Comparison of ENCODE assay signal across 24 cellular contexts in genomic region chr13:59088716-59089115, GRCh38.
DNase-seq lines count a peak whose midpoint lies in the region; FAIRE-seq and TF ChIP-seq lines count a peak whose summit lies in the region.
"Had no signal": no experiment of that assay in that cellular context is flagged by ENCODE, and none has a peak within 500 bp of the region (broad histone marks: within the 10 kb centered on the region; RNA-seq: fewer than 3 reads in every experiment).

No MANE protein-coding gene starts in this region.

- FAIRE-seq in RCC 7860 (lab: Jason Lieb, UNC) = no peak
- FAIRE-seq: A549, endometrium, GM18507, kidney had no signal

- in situ Hi-C loops in ACHN (cut with HindIII; ENCODE audit: low pct_ligation_motif_present, low pct_unique_long_range_greater_than_20kb, low sequenced_read_pairs) = no loop called here

- no peaks in the 10 kb centered on the region for H3K27me3 ChIP-seq in kidney epithelial cell (ENCODE audit: control insufficient read depth, insufficient read depth, low read length)

- no peak overlapping the region for H3K4me3 ChIP-seq in cardiac fibroblast (replicated peaks in 1 of 2; ENCODE audit: low read depth in 2 of 2, low read length in 2 of 2)
- no peak overlapping the region for H3K4me3 ChIP-seq in kidney epithelial cell (ENCODE audit: low read depth, low read length)
- H3K4me3 ChIP-seq: A549 had no signal

- no peak for TF ChIP-seq CTCF in cardiac fibroblast (IDR thresholded peaks at IDR 0.05; ENCODE audit: low read depth, low read length)
- no peak for TF ChIP-seq CTCF in kidney epithelial cell (IDR thresholded peaks at IDR 0.05; ENCODE audit: insufficient read depth, low read length, poor library complexity, severe bottlenecking)

- peak; percentile 6 for DNase-seq in ACHN
- DNase-seq in RCC 7860 (ENCODE audit: low spot score) = peak; percentile 35
- DNase-seq in cardiac fibroblast (ENCODE audit: low read depth in 2 of 2) = peak; percentile 14 to 77
- DNase-seq in kidney epithelial cell (ENCODE audit: low read depth) = peak; percentile 21
- DNase-seq in OCI-M1 (lab: John Stamatoyannopoulos, UW) = no peak
- DNase-seq in NCI-H2107 treated with DMSO at 0.1 percent for 48 hours (lab: John Stamatoyannopoulos, UW; ENCODE audit: unreplicated experiment) = no peak
- no peak for DNase-seq in NCI-H1092 treated with DMSO at 0.1 percent for 48 hours (lab: John Stamatoyannopoulos, UW)
- no peak for DNase-seq in GM19238 (ENCODE audit: insufficient read length, low spot score)
- DNase-seq: activated CD4-positive, alpha-beta T cell treated with anti-CD3 and anti-CD28 coated beads, Interleukin-2, amount 50 U/mL, for 48 hours; activated gamma-delta T cell treated with Interleukin-2 at 50 U/mL for 16 hours; C1 segment of cervical spinal cord; foreskin melanocyte; kidney; naive thymus-derived CD4-positive, alpha-beta T cell; NCI-H1417 treated with DMSO at 0.1 percent for 48 hours; NCI-H526; posterior cingulate gyrus; SHP77; stimulated activated CD4-positive, alpha-beta T cell treated with anti-CD3 and anti-CD28 coated beads, Interleukin-2, amount 100 ng/mL, for 24 hours; stimulated activated naive CD4-positive, alpha-beta T cell; WERI-Rb-1 had no signal

- H3K36me3 ChIP-seq in kidney epithelial cell (ENCODE audit: control insufficient read depth, insufficient read depth, low read length) = no peaks in the 10 kb centered on the region
- H3K36me3 ChIP-seq: WERI-Rb-1 had no signal

Comparison
In these comparisons a context has a peak if more than half of its experiments do, and no peak if none do; other contexts are left out.
1. DNase-seq: peak in ACHN (single experiment), RCC 7860 (single experiment), cardiac fibroblast (2 of 2) and kidney epithelial cell (single experiment); none in OCI-M1 (single experiment), NCI-H2107 treated with DMSO at 0.1 percent for 48 hours (single experiment), NCI-H1092 treated with DMSO at 0.1 percent for 48 hours (single experiment) and GM19238 (single experiment).